1 cellular context compared by ENCODE assay signal in the genomic region with DNA sequence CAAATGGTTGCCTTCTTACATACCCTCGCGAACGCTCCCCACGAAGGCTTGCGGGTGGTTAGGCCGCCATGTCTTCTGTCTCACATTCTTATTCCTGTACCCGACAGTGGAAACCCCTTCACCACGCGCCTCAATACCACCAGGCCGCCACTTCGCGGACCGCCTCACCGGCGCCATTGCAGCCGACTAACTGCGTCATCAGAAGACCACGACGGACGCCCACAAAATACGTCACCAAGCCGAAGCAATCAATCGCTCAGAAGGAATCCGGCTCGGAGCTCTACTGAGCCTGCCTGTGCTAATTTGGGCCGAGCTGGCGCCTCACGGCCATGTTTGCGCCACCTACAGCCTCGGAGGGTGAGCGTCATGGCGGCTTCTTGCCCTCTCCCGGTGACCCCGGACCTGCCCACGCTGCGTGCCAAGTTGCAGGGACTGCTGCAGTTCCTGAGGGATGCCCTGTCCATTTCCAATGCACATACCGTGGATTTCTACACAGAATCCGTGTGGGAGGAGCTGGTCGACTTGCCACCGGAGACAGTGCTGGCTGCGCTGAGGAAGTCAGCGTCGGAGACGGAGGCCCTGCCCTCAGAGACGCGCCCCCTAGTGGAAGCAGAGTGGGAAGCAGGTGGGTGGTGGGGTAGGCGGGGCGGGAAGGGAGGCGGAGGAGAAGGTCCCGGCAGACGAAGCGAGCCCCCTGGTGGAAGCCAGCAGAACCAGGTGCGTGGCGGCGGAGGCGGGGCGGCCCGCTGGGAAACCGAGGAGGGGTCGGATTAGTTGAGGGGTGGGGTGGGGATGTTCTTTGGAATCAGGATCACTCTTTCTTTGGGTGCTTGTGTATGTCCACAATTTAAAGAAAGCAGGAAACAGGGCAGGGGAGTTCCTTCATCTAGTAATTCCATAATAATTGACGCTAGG.
TF ChIP-seq lines count a peak whose summit lies in the region.

A gene with protein sequence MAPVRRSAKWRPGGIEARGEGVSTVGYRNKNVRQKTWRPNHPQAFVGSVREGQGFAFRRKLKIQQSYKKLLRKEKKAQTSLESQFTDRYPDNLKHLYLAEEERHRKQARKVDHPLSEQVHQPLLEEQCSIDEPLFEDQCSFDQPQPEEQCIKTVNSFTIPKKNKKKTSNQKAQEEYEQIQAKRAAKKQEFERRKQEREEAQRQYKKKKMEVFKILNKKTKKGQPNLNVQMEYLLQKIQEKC (minus strand): TSS at position 188 of the 915 bp plus-strand sequence. CDS start 11 bp downstream, at position 177.
Gene METTL25 (plus strand): TSS at position 330 of the 915 bp plus-strand sequence. CDS start 37 bp downstream, at position 367.

TF ChIP-seq in HepG2, 621 proteins besides CTCF, POLR2A, EP300 and RAD21 (continued from another document and continues in another):
- TF ChIP-seq KDM6A (CRISPR knock-in tag; IDR thresholded peaks at IDR 0.05; ENCODE audit: low read depth) = no peak
- TF ChIP-seq TBX3 (IDR thresholded peaks at IDR 0.05; ENCODE audit: borderline replicate concordance) = peak; percentile 92
- TF ChIP-seq TBL1XR1 (IDR thresholded peaks at IDR 0.05; ENCODE audit: borderline replicate concordance, low read length, partially characterized antibody) = peak; percentile 67
- peak; percentile 89 for TF ChIP-seq NKX3-1 (CRISPR knock-in tag; IDR thresholded peaks at IDR 0.05)
- TF ChIP-seq ZNF768 (CRISPR knock-in tag; IDR thresholded peaks at IDR 0.05) = peak; percentile 72
- no peak for TF ChIP-seq ZNF18 (CRISPR knock-in tag; IDR thresholded peaks at IDR 0.05; ENCODE audit: insufficient replicate concordance)
- peak; percentile 69 for TF ChIP-seq DRAP1 (CRISPR knock-in tag; IDR thresholded peaks at IDR 0.05)
- TF ChIP-seq AHDC1 (CRISPR knock-in tag; IDR thresholded peaks at IDR 0.05; ENCODE audit: borderline replicate concordance) = peak; percentile 72; the same call in 1 of the 2 replicates
- peak; percentile 94; the same call in 1 of the 2 replicates for TF ChIP-seq ZSCAN5A (CRISPR knock-in tag; IDR thresholded peaks at IDR 0.05; ENCODE audit: borderline replicate concordance)
- no peak for TF ChIP-seq CC2D1A (CRISPR knock-in tag; IDR thresholded peaks at IDR 0.05)
- TF ChIP-seq ZBTB39 (CRISPR knock-in tag; IDR thresholded peaks at IDR 0.05) = no peak
- 0 out of 2 replicates have a peak, but pooled peaks have one; percentile 32 for TF ChIP-seq ONECUT2 (CRISPR knock-in tag; IDR thresholded peaks at IDR 0.05)
- TF ChIP-seq SOX5 (CRISPR knock-in tag; IDR thresholded peaks at IDR 0.05; ENCODE audit: borderline replicate concordance) = no peak; the same call in 1 of the 2 replicates
- TF ChIP-seq SIN3A (IDR thresholded peaks at IDR 0.05; ENCODE audit: borderline replicate concordance, low read depth, low read length) = peak; percentile 71; the same call in 1 of the 2 replicates
- TF ChIP-seq THYN1 (CRISPR knock-in tag; IDR thresholded peaks at IDR 0.05; ENCODE audit: borderline replicate concordance, low read depth) = no peak
- TF ChIP-seq DR1 (CRISPR knock-in tag; IDR thresholded peaks at IDR 0.05) = peak; percentile 69; the same call in 1 of the 2 replicates
- no peak for TF ChIP-seq ZNF83 (CRISPR knock-in tag; IDR thresholded peaks at IDR 0.05; ENCODE audit: borderline replicate concordance)
- peak; percentile 42 for TF ChIP-seq SMYD3 (CRISPR knock-in tag; IDR thresholded peaks at IDR 0.05)
- TF ChIP-seq MXD4 (CRISPR knock-in tag; IDR thresholded peaks at IDR 0.05) = 0 out of 2 replicates have a peak, but pooled peaks have one; percentile 68
- no peak for TF ChIP-seq ZXDC (CRISPR knock-in tag; IDR thresholded peaks at IDR 0.05)
- TF ChIP-seq, protein P1, sequence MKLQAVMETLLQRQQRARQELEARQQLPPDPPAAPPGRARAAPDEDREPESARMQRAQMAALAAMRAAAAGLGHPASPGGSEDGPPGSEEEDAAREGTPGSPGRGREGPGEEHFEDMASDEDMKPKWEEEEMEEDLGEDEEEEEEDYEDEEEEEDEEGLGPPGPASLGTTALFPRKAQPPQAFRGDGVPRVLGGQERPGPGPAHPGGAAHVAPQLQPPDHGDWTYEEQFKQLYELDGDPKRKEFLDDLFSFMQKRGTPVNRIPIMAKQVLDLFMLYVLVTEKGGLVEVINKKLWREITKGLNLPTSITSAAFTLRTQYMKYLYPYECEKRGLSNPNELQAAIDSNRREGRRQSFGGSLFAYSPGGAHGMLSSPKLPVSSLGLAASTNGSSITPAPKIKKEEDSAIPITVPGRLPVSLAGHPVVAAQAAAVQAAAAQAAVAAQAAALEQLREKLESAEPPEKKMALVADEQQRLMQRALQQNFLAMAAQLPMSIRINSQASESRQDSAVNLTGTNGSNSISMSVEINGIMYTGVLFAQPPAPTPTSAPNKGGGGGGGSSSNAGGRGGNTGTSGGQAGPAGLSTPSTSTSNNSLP (IDR thresholded peaks at IDR 0.05; ENCODE audit: low read depth, low read length) = peak; percentile 75
- TF ChIP-seq MBNL3 (CRISPR knock-in tag; conservative IDR thresholded peaks at IDR 0.05) = 0 out of 2 replicates have a peak, but pooled peaks have one; percentile 48
- TF ChIP-seq ZNF33B (CRISPR knock-in tag; IDR thresholded peaks at IDR 0.05) = no peak
- TF ChIP-seq THAP11 (CRISPR knock-in tag; IDR thresholded peaks at IDR 0.05) = peak; percentile 97
- TF ChIP-seq, protein P2, sequence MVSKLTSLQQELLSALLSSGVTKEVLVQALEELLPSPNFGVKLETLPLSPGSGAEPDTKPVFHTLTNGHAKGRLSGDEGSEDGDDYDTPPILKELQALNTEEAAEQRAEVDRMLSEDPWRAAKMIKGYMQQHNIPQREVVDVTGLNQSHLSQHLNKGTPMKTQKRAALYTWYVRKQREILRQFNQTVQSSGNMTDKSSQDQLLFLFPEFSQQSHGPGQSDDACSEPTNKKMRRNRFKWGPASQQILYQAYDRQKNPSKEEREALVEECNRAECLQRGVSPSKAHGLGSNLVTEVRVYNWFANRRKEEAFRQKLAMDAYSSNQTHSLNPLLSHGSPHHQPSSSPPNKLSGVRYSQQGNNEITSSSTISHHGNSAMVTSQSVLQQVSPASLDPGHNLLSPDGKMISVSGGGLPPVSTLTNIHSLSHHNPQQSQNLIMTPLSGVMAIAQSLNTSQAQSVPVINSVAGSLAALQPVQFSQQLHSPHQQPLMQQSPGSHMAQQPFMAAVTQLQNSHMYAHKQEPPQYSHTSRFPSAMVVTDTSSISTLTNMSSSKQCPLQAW (CRISPR knock-in tag; IDR thresholded peaks at IDR 0.05) = peak; percentile 96
- TF ChIP-seq ZNF362 (CRISPR knock-in tag; IDR thresholded peaks at IDR 0.05; ENCODE audit: borderline replicate concordance) = no peak; the same call in 1 of the 2 replicates
- TF ChIP-seq SIN3B (IDR thresholded peaks at IDR 0.05; ENCODE audit: low read length) = peak; percentile 99
- peak; percentile 88 for TF ChIP-seq ZNF317 (CRISPR knock-in tag; IDR thresholded peaks at IDR 0.05)
- TF ChIP-seq ZNF782 (CRISPR knock-in tag; IDR thresholded peaks at IDR 0.05; ENCODE audit: borderline replicate concordance) = peak; percentile 47; the same call in 1 of the 2 replicates
